Comparison of ENCODE assay signal across 9 cellular contexts in the genomic region with DNA sequence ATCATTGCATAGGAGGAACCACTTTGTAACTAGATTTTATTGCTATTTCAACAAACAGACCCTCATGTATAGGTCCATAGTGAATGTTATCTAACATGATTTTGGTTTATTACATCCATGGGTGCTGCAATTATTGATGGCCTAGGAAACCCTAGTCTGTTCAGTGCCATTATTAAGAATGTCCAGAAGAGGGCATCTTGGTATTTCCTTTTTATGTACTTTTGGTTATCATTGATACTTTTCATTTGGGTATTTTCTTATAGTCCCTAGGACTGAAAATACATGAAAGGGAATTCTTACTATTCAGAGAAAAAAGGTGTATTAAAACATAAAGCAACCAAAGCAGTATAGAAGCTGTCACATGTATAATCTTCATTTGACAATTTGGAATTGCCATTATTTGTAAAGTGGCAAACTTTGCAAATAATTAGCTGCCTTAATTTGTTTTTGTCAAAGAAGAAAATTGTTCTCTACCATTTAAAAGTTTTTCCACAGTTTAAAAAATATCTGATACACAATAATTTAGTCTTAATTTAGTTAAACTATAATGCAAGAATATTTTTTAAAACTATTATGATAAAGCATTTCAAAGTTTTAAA. TPM values are rescaled to one million over a fixed set of nuclear protein-coding genes. Genes with fewer than 3 reads are reported as not detected.
DNase-seq lines count a peak whose midpoint lies in the region; ATAC-seq and TF ChIP-seq lines count a peak whose summit lies in the region.
"Had no signal": no experiment of that assay in that cellular context is flagged by ENCODE, and none has a peak within 500 bp of the region (broad histone marks: within the 10 kb centered on the region; RNA-seq: fewer than 3 reads in every experiment).

No MANE protein-coding gene starts in this region.

- H3K36me3 Mint-ChIP-seq in WTC11, result peaks cover 37% of the 10 kb centered on the region

- POLR2A ChIA-PET in WTC11 (lab: Charles Lee), result interaction anchor here (0.5 kb wide), 1 partner anchor 201 kb away, joined by 4 read pairs; no protein-coding TSS in a partner anchor

- CTCF ChIA-PET in WTC11 (lab: Charles Lee), result interaction anchor here (0.6 kb wide), 2 partner anchors 201 to 214 kb away, joined by 3 read pairs; no protein-coding TSS in a partner anchor

- no peaks in the 10 kb centered on the region for H3K27me3 Mint-ChIP-seq in WTC11 (ENCODE audit: low read depth)

- peaks cover 29% of the 10 kb centered on the region for H3K4me1 Mint-ChIP-seq in WTC11

- H3K4me1 ChIP-seq in upper lobe of right lung, result no peaks in the 10 kb centered on the region
- H3K4me1 ChIP-seq: BLaER1 had no signal

- peak; percentile 68 for TF ChIP-seq CTCF in LNCaP clone FGC (IDR thresholded peaks at IDR 0.05; ENCODE audit: control insufficient read depth, extremely low read depth, insufficient read depth)
- TF ChIP-seq CTCF in WTC11 (IDR thresholded peaks at IDR 0.05), result peak; percentile 54
- peak; percentile 63 for TF ChIP-seq CTCF in upper lobe of right lung (IDR thresholded peaks at IDR 0.05)

- intact Hi-C loops in upper lobe of right lung (cut with DNase I), result no loop called here

- peaks cover 44% of the 10 kb centered on the region for H3K36me3 ChIP-seq in upper lobe of right lung

- ATAC-seq in WTC11 (peak; percentile 40; the same call in 1 of the 2 replicates), upper lobe of right lung (peak; percentile 66)

- no peak overlapping the region for H3K27ac Mint-ChIP-seq in WTC11

- no peak overlapping the region for H3K27ac ChIP-seq in upper lobe of right lung
- H3K27ac ChIP-seq: BLaER1 had no signal

- no peak overlapping the region for H3K4me3 Mint-ChIP-seq in WTC11

- H3K9me3 Mint-ChIP-seq in WTC11, result no peaks in the 10 kb centered on the region

- DNase-seq in DMS53 (lab: John Stamatoyannopoulos, UW) (peak; percentile 31), DMS53 treated with DMSO at 0.1 percent for 48 hours (lab: John Stamatoyannopoulos, UW; ENCODE audit: unreplicated experiment) (no peak), LNCaP clone FGC (ENCODE audit: low read depth) (no peak), WTC11 (ENCODE audit: low spot score) (no peak), iPS-NIHi11 (ENCODE audit: low spot score) (peak; percentile 9), upper lobe of right lung (no peak), DMS153 treated with DMSO at 0.1 percent for 48 hours (lab: John Stamatoyannopoulos, UW; ENCODE audit: unreplicated experiment) (no peak)
- DNase-seq in activated CD4-positive, alpha-beta T cell treated with anti-CD3 and anti-CD28 coated beads, Interleukin-2, amount 50 U/mL, for 48 hours, result no peak

- H3K4me3 ChIP-seq in LNCaP clone FGC (ENCODE audit: low read depth, low read length) (no peak overlapping the region), upper lobe of right lung (no peak overlapping the region)
- H3K4me3 ChIP-seq: BLaER1 had no signal

- no peaks in the 10 kb centered on the region for H3K27me3 ChIP-seq in upper lobe of right lung
- H3K27me3 ChIP-seq: BLaER1 had no signal

- H3K9me3 ChIP-seq in upper lobe of right lung, result no peaks in the 10 kb centered on the region
- H3K9me3 ChIP-seq: BLaER1 had no signal

TF ChIP-seq in WTC11, 78 proteins besides CTCF, POLR2A, EP300 and RAD21 (continues in another document):
- TF ChIP-seq, protein P1, sequence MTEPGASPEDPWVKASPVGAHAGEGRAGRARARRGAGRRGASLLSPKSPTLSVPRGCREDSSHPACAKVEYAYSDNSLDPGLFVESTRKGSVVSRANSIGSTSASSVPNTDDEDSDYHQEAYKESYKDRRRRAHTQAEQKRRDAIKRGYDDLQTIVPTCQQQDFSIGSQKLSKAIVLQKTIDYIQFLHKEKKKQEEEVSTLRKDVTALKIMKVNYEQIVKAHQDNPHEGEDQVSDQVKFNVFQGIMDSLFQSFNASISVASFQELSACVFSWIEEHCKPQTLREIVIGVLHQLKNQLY (CRISPR knock-in tag; IDR thresholded peaks at IDR 0.05), result no peak
- TF ChIP-seq ZNF423 (CRISPR knock-in tag; IDR thresholded peaks at IDR 0.05) (no peak), ZNF416 (CRISPR knock-in tag; IDR thresholded peaks at IDR 0.05) (no peak), EMX1 (CRISPR knock-in tag; IDR thresholded peaks at IDR 0.05) (no peak), MXD4 (CRISPR knock-in tag; IDR thresholded peaks at IDR 0.05; ENCODE audit: borderline replicate concordance) (no peak), ZNF396 (CRISPR knock-in tag; IDR thresholded peaks at IDR 0.05; ENCODE audit: borderline replicate concordance) (no peak)
- TF ChIP-seq, protein P2, sequence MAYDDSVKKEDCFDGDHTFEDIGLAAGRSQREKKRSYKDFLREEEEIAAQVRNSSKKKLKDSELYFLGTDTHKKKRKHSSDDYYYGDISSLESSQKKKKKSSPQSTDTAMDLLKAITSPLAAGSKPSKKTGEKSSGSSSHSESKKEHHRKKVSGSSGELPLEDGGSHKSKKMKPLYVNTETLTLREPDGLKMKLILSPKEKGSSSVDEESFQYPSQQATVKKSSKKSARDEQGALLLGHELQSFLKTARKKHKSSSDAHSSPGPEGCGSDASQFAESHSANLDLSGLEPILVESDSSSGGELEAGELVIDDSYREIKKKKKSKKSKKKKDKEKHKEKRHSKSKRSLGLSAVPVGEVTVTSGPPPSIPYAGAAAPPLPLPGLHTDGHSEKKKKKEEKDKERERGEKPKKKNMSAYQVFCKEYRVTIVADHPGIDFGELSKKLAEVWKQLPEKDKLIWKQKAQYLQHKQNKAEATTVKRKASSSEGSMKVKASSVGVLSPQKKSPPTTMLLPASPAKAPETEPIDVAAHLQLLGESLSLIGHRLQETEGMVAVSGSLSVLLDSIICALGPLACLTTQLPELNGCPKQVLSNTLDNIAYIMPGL (CRISPR knock-in tag; IDR thresholded peaks at IDR 0.05), result no peak
- TF ChIP-seq, protein P3, sequence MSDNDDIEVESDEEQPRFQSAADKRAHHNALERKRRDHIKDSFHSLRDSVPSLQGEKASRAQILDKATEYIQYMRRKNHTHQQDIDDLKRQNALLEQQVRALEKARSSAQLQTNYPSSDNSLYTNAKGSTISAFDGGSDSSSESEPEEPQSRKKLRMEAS (CRISPR knock-in tag; IDR thresholded peaks at IDR 0.05), result no peak
- TF ChIP-seq, protein P4, sequence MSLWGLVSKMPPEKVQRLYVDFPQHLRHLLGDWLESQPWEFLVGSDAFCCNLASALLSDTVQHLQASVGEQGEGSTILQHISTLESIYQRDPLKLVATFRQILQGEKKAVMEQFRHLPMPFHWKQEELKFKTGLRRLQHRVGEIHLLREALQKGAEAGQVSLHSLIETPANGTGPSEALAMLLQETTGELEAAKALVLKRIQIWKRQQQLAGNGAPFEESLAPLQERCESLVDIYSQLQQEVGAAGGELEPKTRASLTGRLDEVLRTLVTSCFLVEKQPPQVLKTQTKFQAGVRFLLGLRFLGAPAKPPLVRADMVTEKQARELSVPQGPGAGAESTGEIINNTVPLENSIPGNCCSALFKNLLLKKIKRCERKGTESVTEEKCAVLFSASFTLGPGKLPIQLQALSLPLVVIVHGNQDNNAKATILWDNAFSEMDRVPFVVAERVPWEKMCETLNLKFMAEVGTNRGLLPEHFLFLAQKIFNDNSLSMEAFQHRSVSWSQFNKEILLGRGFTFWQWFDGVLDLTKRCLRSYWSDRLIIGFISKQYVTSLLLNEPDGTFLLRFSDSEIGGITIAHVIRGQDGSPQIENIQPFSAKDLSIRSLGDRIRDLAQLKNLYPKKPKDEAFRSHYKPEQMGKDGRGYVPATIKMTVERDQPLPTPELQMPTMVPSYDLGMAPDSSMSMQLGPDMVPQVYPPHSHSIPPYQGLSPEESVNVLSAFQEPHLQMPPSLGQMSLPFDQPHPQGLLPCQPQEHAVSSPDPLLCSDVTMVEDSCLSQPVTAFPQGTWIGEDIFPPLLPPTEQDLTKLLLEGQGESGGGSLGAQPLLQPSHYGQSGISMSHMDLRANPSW (CRISPR knock-in tag; conservative IDR thresholded peaks at IDR 0.05; ENCODE audit: low read depth), result no peak
- TF ChIP-seq, protein P5, sequence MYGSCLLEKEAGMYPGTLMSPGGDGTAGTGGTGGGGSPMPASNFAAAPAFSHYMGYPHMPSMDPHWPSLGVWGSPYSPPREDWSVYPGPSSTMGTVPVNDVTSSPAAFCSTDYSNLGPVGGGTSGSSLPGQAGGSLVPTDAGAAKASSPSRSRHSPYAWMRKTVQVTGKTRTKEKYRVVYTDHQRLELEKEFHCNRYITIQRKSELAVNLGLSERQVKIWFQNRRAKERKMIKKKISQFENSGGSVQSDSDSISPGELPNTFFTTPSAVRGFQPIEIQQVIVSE (CRISPR knock-in tag; IDR thresholded peaks at IDR 0.05; ENCODE audit: borderline replicate concordance), result no peak
- TF ChIP-seq, protein P6, sequence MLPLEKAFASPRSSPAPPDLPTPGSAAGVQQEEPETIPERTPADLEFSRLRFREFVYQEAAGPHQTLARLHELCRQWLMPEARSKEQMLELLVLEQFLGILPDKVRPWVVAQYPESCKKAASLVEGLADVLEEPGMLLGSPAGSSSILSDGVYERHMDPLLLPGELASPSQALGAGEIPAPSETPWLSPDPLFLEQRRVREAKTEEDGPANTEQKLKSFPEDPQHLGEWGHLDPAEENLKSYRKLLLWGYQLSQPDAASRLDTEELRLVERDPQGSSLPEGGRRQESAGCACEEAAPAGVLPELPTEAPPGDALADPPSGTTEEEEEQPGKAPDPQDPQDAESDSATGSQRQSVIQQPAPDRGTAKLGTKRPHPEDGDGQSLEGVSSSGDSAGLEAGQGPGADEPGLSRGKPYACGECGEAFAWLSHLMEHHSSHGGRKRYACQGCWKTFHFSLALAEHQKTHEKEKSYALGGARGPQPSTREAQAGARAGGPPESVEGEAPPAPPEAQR (CRISPR knock-in tag; IDR thresholded peaks at IDR 0.05), result no peak

RNA-seq across cellular contexts. Expression of a gene that starts 48.7 kb away (rescaled TPM):
- total RNA-seq in WTC11 (2021) (37.5 to 40.0 TPM (median 38.7 TPM) in 3 replicates), upper lobe of right lung (30.1 TPM)

Comparison
In these comparisons a context has a peak if more than half of its experiments do, and no peak if none do; other contexts are left out.
1. DNase-seq: peak in DMS53 (single experiment) and iPS-NIHi11 (single experiment); none in DMS53 treated with DMSO at 0.1 percent for 48 hours (single experiment), LNCaP clone FGC (single experiment), WTC11 (single experiment), upper lobe of right lung (single experiment), DMS153 treated with DMSO at 0.1 percent for 48 hours (single experiment) and activated CD4-positive, alpha-beta T cell treated with anti-CD3 and anti-CD28 coated beads, Interleukin-2, amount 50 U/mL, for 48 hours (0 of 2).
2. Peak in every context shown above with its lines, with median percentiles within 50 percentile points of each other: CTCF ChIP-seq.